Comparison of ENCODE assay signal across 30 cellular contexts in the genomic region with DNA sequence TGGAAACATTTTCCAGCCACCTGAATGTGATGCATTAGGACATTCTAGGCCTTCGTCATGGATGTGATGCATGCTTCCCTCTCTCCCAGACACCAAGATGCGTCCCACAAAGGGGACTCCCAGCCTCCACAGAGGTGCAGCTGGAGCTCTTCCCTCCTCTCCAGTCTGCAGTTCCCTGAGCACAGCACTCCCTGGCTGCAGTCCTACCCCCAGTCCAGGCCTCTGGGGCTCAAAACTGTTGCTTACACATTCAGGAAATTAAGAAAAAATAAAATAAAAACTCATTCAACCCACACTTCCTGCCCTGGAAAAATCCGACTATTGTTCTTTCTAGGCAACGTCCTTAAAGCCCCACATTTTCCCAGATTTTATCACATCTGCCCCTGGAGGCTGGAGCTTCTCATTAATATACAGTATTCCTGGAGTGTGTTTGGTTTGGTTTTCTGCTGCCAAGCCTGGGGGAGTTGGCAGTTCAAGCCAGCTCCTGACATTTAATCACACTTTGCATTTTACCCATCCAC.
DNase-seq lines count a peak whose midpoint lies in the region; ATAC-seq, FAIRE-seq and TF ChIP-seq lines count a peak whose summit lies in the region.
"Had no signal": no experiment of that assay in that cellular context is flagged by ENCODE, and none has a peak within 500 bp of the region (broad histone marks: within the 10 kb centered on the region; RNA-seq: fewer than 3 reads in every experiment).

No MANE protein-coding gene starts in this region.

- no peaks in the 10 kb centered on the region for H3K27me3 Mint-ChIP-seq in activated CD4-positive, alpha-beta memory T cell treated with anti-CD3 and anti-CD28 coated beads, Interleukin-2, amount 10 ng/mL, durations not matched to agents 7 days and 5 days

- TF ChIP-seq CTCF in left ventricle myocardium inferior (IDR thresholded peaks at IDR 0.05; ENCODE audit: borderline replicate concordance) (no peak), endothelial cell of umbilical vein (IDR thresholded peaks at IDR 0.05; ENCODE audit: extremely low read depth in 1 of 2, insufficient read depth in 1 of 2, low read depth in 1 of 2, low read length in 2 of 2) (no peak), psoas muscle (IDR thresholded peaks at IDR 0.05) (no peak)

- no peak overlapping the region for H3K4me3 Mint-ChIP-seq in activated CD4-positive, alpha-beta memory T cell treated with anti-CD3 and anti-CD28 coated beads, Interleukin-2, amount 10 ng/mL, durations not matched to agents 7 days and 5 days
- H3K4me3 Mint-ChIP-seq: activated naive CD8-positive, alpha-beta T cell treated with anti-CD3 and anti-CD28 coated beads, Interleukin-2, amount 10 ng/mL, durations not matched to agents 7 days and 5 days; naive thymus-derived CD8-positive, alpha-beta T cell; stimulated activated memory B cell treated with anti-CD40 and anti-IgM and Interleukin-4, amounts not matched to agents 10 μg/mL and 1 μg/mL and 100 μg/mL, for 72 hours had no signal

- ATAC-seq in left ventricle myocardium superior (peak; percentile 15), psoas muscle (no peak)
- ATAC-seq: esophagus mucosa; HCT116; left lung; naive thymus-derived CD8-positive, alpha-beta T cell; stimulated activated memory B cell treated with anti-CD40 and anti-IgM and Interleukin-4, amounts not matched to agents 10 μg/mL and 1 μg/mL and 100 μg/mL, for 72 hours had no signal

- 53 to 76% (median 66%) methylated on average over 4 of the region's 4 CpGs for WGBS in psoas muscle, 3 donors

- H3K27ac ChIP-seq in left ventricle myocardium inferior (replicated peaks): no peak overlapping the region
- no peak overlapping the region for H3K27ac ChIP-seq in endothelial cell of umbilical vein (ENCODE audit: insufficient read depth, low read depth, low read length)
- H3K27ac ChIP-seq in psoas muscle: no peak overlapping the region
- H3K27ac ChIP-seq in SJCRH30: no peak overlapping the region
- H3K27ac ChIP-seq: C4-2B, left lung, ovary, Peyer's patch, right atrium auricular region, WERI-Rb-1 had no signal

- BruUV-seq in endothelial cell of umbilical vein (replicated peaks; lab: Mats Ljungman, UMichigan): no TSS peak

- no peaks in the 10 kb centered on the region for H4K20me1 ChIP-seq in endothelial cell of umbilical vein (replicated peaks; ENCODE audit: control insufficient read depth, extremely low read depth, insufficient read depth, low read length)

- H3K9ac ChIP-seq in endothelial cell of umbilical vein (replicated peaks; ENCODE audit: extremely low read depth, insufficient read depth, low read length): no peak overlapping the region

- no peaks in the 10 kb centered on the region for H3K9me1 ChIP-seq in endothelial cell of umbilical vein (replicated peaks; ENCODE audit: control insufficient read depth, extremely low read depth, insufficient read depth, low read length)

- dilution Hi-C loops in endothelial cell of umbilical vein (cut with MboI; ENCODE audit: extremely low pct_ligation_motif_present, low sequenced_read_pairs): no loop called here

- H3K4me2 ChIP-seq in endothelial cell of umbilical vein (ENCODE audit: insufficient read depth, low read length): no peak overlapping the region

- DNase-seq in left ventricle myocardium superior (no peak), left ventricle myocardium inferior (no peak), RPMI7951 (ENCODE audit: low read depth) (peak; percentile 81), endothelial cell of umbilical vein (ENCODE audit: low read depth, low spot score) (peak; percentile 30), NCI-H1105 treated with DMSO at 0.1 percent for 48 hours (lab: John Stamatoyannopoulos, UW) (no peak), psoas muscle (no peak), SJCRH30 (no peak)
- DNase-seq in activated CD4-positive, alpha-beta memory T cell treated with anti-CD3 and anti-CD28 coated beads, Interleukin-2, amount 10 ng/mL, durations not matched to agents 7 days and 5 days: no peak
- DNase-seq: activated CD4-positive, alpha-beta T cell treated with anti-CD3 and anti-CD28 coated beads, Interleukin-2, amount 50 U/mL, for 1 hour; activated CD8-positive, alpha-beta memory T cell treated with anti-CD3 and anti-CD28 coated beads, Interleukin-2, amount 50 U/mL, for 48 hours; activated naive CD8-positive, alpha-beta T cell treated with anti-CD3 and anti-CD28 coated beads, Interleukin-2, amount 10 ng/mL, durations not matched to agents 7 days and 5 days; effector CD8-positive, alpha-beta T cell; EL; hypothalamus; left lung; MM.1S; naive thymus-derived CD8-positive, alpha-beta T cell; NCI-H2171; NCI-H510A treated with DMSO at 0.1 percent for 48 hours; ovary; Peyer's patch; stimulated activated CD4-positive, alpha-beta T cell treated with anti-CD3 and anti-CD28 coated beads, Interleukin-2, amount 100 ng/mL, for 48 hours; WERI-Rb-1 had no signal

- H3K36me3 ChIP-seq in left ventricle myocardium inferior (no peaks in the 10 kb centered on the region), endothelial cell of umbilical vein (ENCODE audit: control insufficient read depth in 2 of 2, extremely low read depth in 1 of 2, insufficient read depth in 2 of 2, low read length in 2 of 2) (no peaks in the 10 kb centered on the region), psoas muscle (ENCODE audit: insufficient read depth in 1 of 2, low read depth in 1 of 2) (no peaks in the 10 kb centered on the region), SJCRH30 (no peaks in the 10 kb centered on the region)
- H3K36me3 ChIP-seq: left lung, ovary, Peyer's patch, right atrium auricular region, WERI-Rb-1 had no signal

- H3K4me3 ChIP-seq in left ventricle myocardium inferior: no peak overlapping the region
- H3K4me3 ChIP-seq in endothelial cell of umbilical vein (replicated peaks in 1 of 3; ENCODE audit: insufficient read depth in 1 of 3, low read depth in 1 of 3, low read length in 3 of 3): no peak overlapping the region
- no peak overlapping the region for H3K4me3 ChIP-seq in psoas muscle
- H3K4me3 ChIP-seq in SJCRH30: no peak overlapping the region
- H3K4me3 ChIP-seq: left lung, ovary, Peyer's patch, right atrium auricular region had no signal

- no peak for FAIRE-seq in endothelial cell of umbilical vein (lab: Jason Lieb, UNC)
- FAIRE-seq: D721Med, frontal cortex had no signal

- POLR2A ChIA-PET in endothelial cell of umbilical vein (lab: Charles Lee): no interaction called here
- POLR2A ChIA-PET in activated CD4-positive, alpha-beta memory T cell treated with anti-CD3 and anti-CD28 coated beads, Interleukin-2, amount 10 ng/mL, durations not matched to agents 7 days and 5 days (lab: Charles Lee): no interaction called here

- no peaks in the 10 kb centered on the region for H3K27me3 ChIP-seq in left ventricle myocardium inferior (ENCODE audit: low read depth)
- H3K27me3 ChIP-seq in endothelial cell of umbilical vein (ENCODE audit: control insufficient read depth in 2 of 2, insufficient read depth in 2 of 2, low read length in 2 of 2): no peaks in the 10 kb centered on the region
- H3K27me3 ChIP-seq in psoas muscle (ENCODE audit: insufficient read depth in 3 of 3, low read length in 2 of 3): peaks cover 0 to 2% (median 0%) of the 10 kb centered on the region in 3 donors
- H3K27me3 ChIP-seq in SJCRH30: no peaks in the 10 kb centered on the region
- H3K27me3 ChIP-seq: left lung, ovary, Peyer's patch, right atrium auricular region had no signal

- no peaks in the 10 kb centered on the region for H3K36me3 Mint-ChIP-seq in activated CD4-positive, alpha-beta memory T cell treated with anti-CD3 and anti-CD28 coated beads, Interleukin-2, amount 10 ng/mL, durations not matched to agents 7 days and 5 days (ENCODE audit: low read depth)
- H3K36me3 Mint-ChIP-seq: activated naive CD8-positive, alpha-beta T cell treated with anti-CD3 and anti-CD28 coated beads, Interleukin-2, amount 10 ng/mL, durations not matched to agents 7 days and 5 days; naive thymus-derived CD8-positive, alpha-beta T cell; stimulated activated memory B cell treated with anti-CD40 and anti-IgM and Interleukin-4, amounts not matched to agents 10 μg/mL and 1 μg/mL and 100 μg/mL, for 72 hours had no signal

- intact Hi-C loops in left ventricle myocardium superior (cut with micrococcal nuclease): no loop called here
- intact Hi-C loops in left ventricle myocardium inferior (cut with micrococcal nuclease): no loop called here
- intact Hi-C loops in endothelial cell of umbilical vein (cut with micrococcal nuclease): no loop called here
- intact Hi-C loops in psoas muscle (cut with DNase I): loop anchor here in 1 of 2 donors (5.0 kb wide), 2 partner anchors 137 to 202 kb away; partner anchors contain the start of gene ADAMTS16

- H3K9me3 Mint-ChIP-seq in activated CD4-positive, alpha-beta memory T cell treated with anti-CD3 and anti-CD28 coated beads, Interleukin-2, amount 10 ng/mL, durations not matched to agents 7 days and 5 days: no peaks in the 10 kb centered on the region
- H3K9me3 Mint-ChIP-seq: activated naive CD8-positive, alpha-beta T cell treated with anti-CD3 and anti-CD28 coated beads, Interleukin-2, amount 10 ng/mL, durations not matched to agents 7 days and 5 days; stimulated activated memory B cell treated with anti-CD40 and anti-IgM and Interleukin-4, amounts not matched to agents 10 μg/mL and 1 μg/mL and 100 μg/mL, for 72 hours had no signal

- H3K4me1 Mint-ChIP-seq in activated CD4-positive, alpha-beta memory T cell treated with anti-CD3 and anti-CD28 coated beads, Interleukin-2, amount 10 ng/mL, durations not matched to agents 7 days and 5 days: peaks cover 7% of the 10 kb centered on the region

- CTCF ChIA-PET in endothelial cell of umbilical vein (lab: Charles Lee): no interaction called here
- CTCF ChIA-PET in activated CD4-positive, alpha-beta memory T cell treated with anti-CD3 and anti-CD28 coated beads, Interleukin-2, amount 10 ng/mL, durations not matched to agents 7 days and 5 days (lab: Charles Lee): no interaction called here

- H3K4me1 ChIP-seq in left ventricle myocardium inferior (peaks cover 33% of the 10 kb centered on the region), endothelial cell of umbilical vein (ENCODE audit: control insufficient read depth, extremely low read depth, insufficient read depth, low read length) (peaks cover 3% of the 10 kb centered on the region), psoas muscle (peaks cover 28% of the 10 kb centered on the region), SJCRH30 (no peaks in the 10 kb centered on the region)
- H3K4me1 ChIP-seq: Peyer's patch had no signal

- no peak overlapping the region for H2AFZ ChIP-seq in endothelial cell of umbilical vein (ENCODE audit: low read depth, low read length)

- H3K79me2 ChIP-seq in endothelial cell of umbilical vein (ENCODE audit: control insufficient read depth, insufficient read depth, low read length): no peaks in the 10 kb centered on the region

- no peak overlapping the region for H3K27ac Mint-ChIP-seq in activated CD4-positive, alpha-beta memory T cell treated with anti-CD3 and anti-CD28 coated beads, Interleukin-2, amount 10 ng/mL, durations not matched to agents 7 days and 5 days
- H3K27ac Mint-ChIP-seq: activated naive CD8-positive, alpha-beta T cell treated with anti-CD3 and anti-CD28 coated beads, Interleukin-2, amount 10 ng/mL, durations not matched to agents 7 days and 5 days; stimulated activated memory B cell treated with anti-CD40 and anti-IgM and Interleukin-4, amounts not matched to agents 10 μg/mL and 1 μg/mL and 100 μg/mL, for 72 hours had no signal

- H3K9me3 ChIP-seq in left ventricle myocardium inferior (replicated peaks): no peaks in the 10 kb centered on the region
- H3K9me3 ChIP-seq in endothelial cell of umbilical vein (replicated peaks; ENCODE audit: control insufficient read depth, insufficient read depth, low read length): peaks cover 4% of the 10 kb centered on the region
- no peaks in the 10 kb centered on the region for H3K9me3 ChIP-seq in psoas muscle
- no peaks in the 10 kb centered on the region for H3K9me3 ChIP-seq in SJCRH30 (replicated peaks)
- H3K9me3 ChIP-seq: left lung, ovary, Peyer's patch, right atrium auricular region had no signal

- TF ChIP-seq POLR2A in endothelial cell of umbilical vein (IDR thresholded peaks at IDR 0.05; ENCODE audit: low read depth, low read length): no peak

Comparison
In these comparisons a context has a peak if more than half of its experiments do, and no peak if none do; other contexts are left out.
1. DNase-seq: peak in RPMI7951 (single experiment) and endothelial cell of umbilical vein (single experiment); none in left ventricle myocardium superior (single experiment), left ventricle myocardium inferior (single experiment), NCI-H1105 treated with DMSO at 0.1 percent for 48 hours (single experiment), psoas muscle (0 of 2), activated CD4-positive, alpha-beta memory T cell treated with anti-CD3 and anti-CD28 coated beads, Interleukin-2, amount 10 ng/mL, durations not matched to agents 7 days and 5 days (single experiment) and SJCRH30 (0 of 2).